ENCODE assay signal across 33 cellular contexts in the genomic region with DNA sequence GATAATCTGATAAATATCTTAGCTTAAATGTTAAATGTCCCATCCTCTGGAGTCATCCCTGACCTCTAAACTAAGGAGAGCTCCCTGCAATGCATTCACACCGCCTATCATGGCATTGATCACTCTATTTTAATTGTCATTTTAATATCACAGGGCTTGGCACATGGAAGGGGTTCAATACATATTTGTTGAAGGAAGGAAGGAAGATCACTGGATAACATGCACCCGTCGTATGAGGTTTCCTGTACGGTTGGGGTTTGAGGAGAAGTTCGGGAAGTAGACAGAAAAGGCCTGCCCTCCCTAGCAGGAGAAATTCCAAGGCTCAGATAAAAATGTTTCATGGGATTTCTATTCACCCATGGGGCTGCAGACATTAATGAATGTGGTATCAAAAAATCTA.
"Had no signal": no experiment of that assay in that cellular context is flagged by ENCODE, and none has a peak within 500 bp of the region (broad histone marks: within the 10 kb centered on the region; RNA-seq: fewer than 3 reads in every experiment).

No MANE protein-coding gene starts in this region.

- H3K27ac ChIP-seq: brain microvascular endothelial cell, epithelial cell of prostate had no signal

- FAIRE-seq: astrocyte, bronchial epithelial cell, colon, endothelial cell of umbilical vein, frontal cortex had no signal

- H3K4me1 Mint-ChIP-seq: activated CD4-positive, alpha-beta memory T cell treated with anti-CD3 and anti-CD28 coated beads, Interleukin-2, amount 10 ng/mL, durations not matched to agents 7 days and 5 days; activated CD4-positive, alpha-beta T cell treated with anti-CD3 and anti-CD28 coated beads, Interleukin-2, amount 10 ng/mL, durations not matched to agents 7 days and 5 days had no signal

- H3K27ac Mint-ChIP-seq: activated CD4-positive, alpha-beta memory T cell treated with anti-CD3 and anti-CD28 coated beads, Interleukin-2, amount 10 ng/mL, durations not matched to agents 7 days and 5 days; activated CD4-positive, alpha-beta T cell treated with anti-CD3 and anti-CD28 coated beads, Interleukin-2, amount 10 ng/mL, durations not matched to agents 7 days and 5 days; activated naive CD8-positive, alpha-beta T cell; effector memory CD8-positive, alpha-beta T cell; T-helper 17 cell; T-helper 2 cell treated with Interferon-gamma antibody and Interleukin-4, amounts not matched to agents 5 μg/mL and 100 μg/mL, for 36 hours had no signal

- H3K4me3 Mint-ChIP-seq: activated CD4-positive, alpha-beta memory T cell treated with anti-CD3 and anti-CD28 coated beads, Interleukin-2, amount 10 ng/mL, durations not matched to agents 7 days and 5 days; activated CD4-positive, alpha-beta T cell treated with anti-CD3 and anti-CD28 coated beads, Interleukin-2, amount 10 ng/mL, durations not matched to agents 7 days and 5 days; activated naive CD8-positive, alpha-beta T cell; activated T-cell treated with anti-CD3 and anti-CD28 coated beads, Interleukin-2, amount 50 U/mL, for 4 hours; activated T-helper 17 cell treated with anti-CD3 and anti-CD28 coated beads, Interleukin-2, amount 50 U/mL, for 72 hours; central memory CD8-positive, alpha-beta T cell; effector memory CD8-positive, alpha-beta T cell; T-helper 17 cell; T-helper 2 cell treated with Interferon-gamma antibody and Interleukin-4, amounts not matched to agents 5 μg/mL and 100 μg/mL, for 36 hours had no signal

- H3K27me3 ChIP-seq: brain microvascular endothelial cell had no signal

- H3K9me3 Mint-ChIP-seq: activated CD4-positive, alpha-beta memory T cell treated with anti-CD3 and anti-CD28 coated beads, Interleukin-2, amount 10 ng/mL, durations not matched to agents 7 days and 5 days; activated CD4-positive, alpha-beta T cell treated with anti-CD3 and anti-CD28 coated beads, Interleukin-2, amount 10 ng/mL, durations not matched to agents 7 days and 5 days; activated T-cell treated with anti-CD3 and anti-CD28 coated beads, Interleukin-2, amount 50 U/mL, for 4 hours; activated T-helper 17 cell treated with anti-CD3 and anti-CD28 coated beads, Interleukin-2, amount 50 U/mL, for 72 hours; central memory CD8-positive, alpha-beta T cell; effector memory CD8-positive, alpha-beta T cell; T-helper 2 cell treated with Interferon-gamma antibody and Interleukin-4, amounts not matched to agents 5 μg/mL and 100 μg/mL, for 36 hours had no signal

- H3K27me3 Mint-ChIP-seq: activated CD4-positive, alpha-beta memory T cell treated with anti-CD3 and anti-CD28 coated beads, Interleukin-2, amount 10 ng/mL, durations not matched to agents 7 days and 5 days; activated CD4-positive, alpha-beta T cell treated with anti-CD3 and anti-CD28 coated beads, Interleukin-2, amount 10 ng/mL, durations not matched to agents 7 days and 5 days; activated naive CD8-positive, alpha-beta T cell; activated T-helper 17 cell treated with anti-CD3 and anti-CD28 coated beads, Interleukin-2, amount 50 U/mL, for 72 hours; central memory CD8-positive, alpha-beta T cell; effector memory CD8-positive, alpha-beta T cell; T-helper 17 cell had no signal

- DNase-seq: activated CD4-positive, alpha-beta memory T cell treated with anti-CD3 and anti-CD28 coated beads, Interleukin-2, amount 10 ng/mL, durations not matched to agents 7 days and 5 days; activated CD4-positive, alpha-beta T cell treated with anti-CD3 and anti-CD28 coated beads for 1 hour; activated CD4-positive, alpha-beta T cell treated with anti-CD3 and anti-CD28 coated beads for 4 hours; activated CD4-positive, alpha-beta T cell treated with anti-CD3 and anti-CD28 coated beads, Interleukin-2, amount 10 ng/mL, durations not matched to agents 7 days and 5 days; activated CD4-positive, alpha-beta T cell treated with anti-CD3 and anti-CD28 coated beads, Interleukin-2, amount 50 U/mL, for 4 hours; activated CD8-positive, alpha-beta memory T cell treated with anti-CD3 and anti-CD28 coated beads for 24 hours; activated effector memory CD4-positive, alpha-beta T cell treated with Interleukin-2 at 50 U/mL for 16 hours; activated gamma-delta T cell treated with Interleukin-2 at 50 U/mL for 16 hours; activated naive CD4-positive, alpha-beta T cell treated with anti-CD3 and anti-CD28 coated beads, Interleukin-2, amount 50 U/mL, for 16 hours; activated naive CD4-positive, alpha-beta T cell treated with Interleukin-2 at 50 U/mL for 16 hours; activated T-cell treated with anti-CD3 and anti-CD28 coated beads, Interleukin-2, amount 50 U/mL, for 4 hours; amniotic stem cell; anterior cingulate cortex; brain microvascular endothelial cell; cortex of kidney; dermis blood vessel endothelial cell; effector CD4-positive, alpha-beta T cell; effector memory CD8-positive, alpha-beta T cell; foreskin fibroblast; head of caudate nucleus; T-helper 1 cell; T-helper 17 cell; T1000 had no signal

- ATAC-seq: activated T-cell treated with anti-CD3 and anti-CD28 coated beads, Interleukin-2, amount 50 U/mL, for 4 hours; activated T-helper 17 cell treated with anti-CD3 and anti-CD28 coated beads, Interleukin-2, amount 50 U/mL, for 72 hours; effector memory CD8-positive, alpha-beta T cell; T-helper 17 cell had no signal
